Comparison of ENCODE assay signal across 2 cellular contexts in the genomic region with DNA sequence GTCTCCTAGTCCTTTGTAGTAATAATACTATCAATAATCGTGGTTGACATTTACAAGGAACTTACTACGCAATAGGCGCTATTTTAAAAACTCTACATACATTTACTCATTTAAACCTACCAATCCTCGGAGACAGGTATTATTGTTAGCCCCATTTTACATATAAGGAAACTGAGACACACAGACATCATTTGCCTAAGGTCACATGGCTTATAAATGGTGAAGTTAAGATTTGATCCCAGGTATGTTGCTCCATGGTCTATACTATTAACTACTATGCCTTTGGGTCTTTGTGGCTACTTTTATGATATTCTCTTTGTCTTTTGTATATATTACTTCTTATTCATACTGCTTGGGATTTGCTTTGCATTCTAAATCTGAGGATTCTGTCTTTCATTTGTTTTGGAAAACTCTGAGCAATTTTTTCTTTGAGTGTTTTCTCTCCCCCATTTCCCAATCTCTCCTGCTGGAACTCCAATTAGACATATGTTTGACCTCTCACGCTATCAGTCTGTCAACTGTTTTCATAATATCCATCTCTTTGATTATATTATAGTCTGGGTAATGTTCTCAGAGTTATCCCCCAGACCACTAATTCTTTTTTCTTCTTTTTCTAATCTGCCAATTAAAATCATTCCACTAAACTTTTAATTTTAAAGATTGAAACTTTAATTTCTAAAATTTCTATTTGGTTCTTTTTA.
TF ChIP-seq lines count a peak whose summit lies in the region.

No MANE protein-coding gene starts in this region.

TF ChIP-seq in HepG2, 621 proteins besides CTCF, POLR2A, EP300 and RAD21:
- TF ChIP-seq, protein P1, sequence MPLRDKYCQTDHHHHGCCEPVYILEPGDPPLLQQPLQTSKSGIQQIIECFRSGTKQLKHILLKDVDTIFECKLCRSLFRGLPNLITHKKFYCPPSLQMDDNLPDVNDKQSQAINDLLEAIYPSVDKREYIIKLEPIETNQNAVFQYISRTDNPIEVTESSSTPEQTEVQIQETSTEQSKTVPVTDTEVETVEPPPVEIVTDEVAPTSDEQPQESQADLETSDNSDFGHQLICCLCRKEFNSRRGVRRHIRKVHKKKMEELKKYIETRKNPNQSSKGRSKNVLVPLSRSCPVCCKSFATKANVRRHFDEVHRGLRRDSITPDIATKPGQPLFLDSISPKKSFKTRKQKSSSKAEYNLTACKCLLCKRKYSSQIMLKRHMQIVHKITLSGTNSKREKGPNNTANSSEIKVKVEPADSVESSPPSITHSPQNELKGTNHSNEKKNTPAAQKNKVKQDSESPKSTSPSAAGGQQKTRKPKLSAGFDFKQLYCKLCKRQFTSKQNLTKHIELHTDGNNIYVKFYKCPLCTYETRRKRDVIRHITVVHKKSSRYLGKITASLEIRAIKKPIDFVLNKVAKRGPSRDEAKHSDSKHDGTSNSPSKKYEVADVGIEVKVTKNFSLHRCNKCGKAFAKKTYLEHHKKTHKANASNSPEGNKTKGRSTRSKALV (CRISPR knock-in tag; IDR thresholded peaks at IDR 0.05) = no peak
- TF ChIP-seq, protein P2, sequence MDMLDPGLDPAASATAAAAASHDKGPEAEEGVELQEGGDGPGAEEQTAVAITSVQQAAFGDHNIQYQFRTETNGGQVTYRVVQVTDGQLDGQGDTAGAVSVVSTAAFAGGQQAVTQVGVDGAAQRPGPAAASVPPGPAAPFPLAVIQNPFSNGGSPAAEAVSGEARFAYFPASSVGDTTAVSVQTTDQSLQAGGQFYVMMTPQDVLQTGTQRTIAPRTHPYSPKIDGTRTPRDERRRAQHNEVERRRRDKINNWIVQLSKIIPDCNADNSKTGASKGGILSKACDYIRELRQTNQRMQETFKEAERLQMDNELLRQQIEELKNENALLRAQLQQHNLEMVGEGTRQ (IDR thresholded peaks at IDR 0.05; ENCODE audit: low read depth, low read length) = no peak
- TF ChIP-seq, protein P2 (CRISPR knock-in tag; IDR thresholded peaks at IDR 0.05; ENCODE audit: borderline replicate concordance) = no peak
- no peak for TF ChIP-seq ZNF777 (CRISPR knock-in tag; IDR thresholded peaks at IDR 0.05)
- TF ChIP-seq, protein P3, sequence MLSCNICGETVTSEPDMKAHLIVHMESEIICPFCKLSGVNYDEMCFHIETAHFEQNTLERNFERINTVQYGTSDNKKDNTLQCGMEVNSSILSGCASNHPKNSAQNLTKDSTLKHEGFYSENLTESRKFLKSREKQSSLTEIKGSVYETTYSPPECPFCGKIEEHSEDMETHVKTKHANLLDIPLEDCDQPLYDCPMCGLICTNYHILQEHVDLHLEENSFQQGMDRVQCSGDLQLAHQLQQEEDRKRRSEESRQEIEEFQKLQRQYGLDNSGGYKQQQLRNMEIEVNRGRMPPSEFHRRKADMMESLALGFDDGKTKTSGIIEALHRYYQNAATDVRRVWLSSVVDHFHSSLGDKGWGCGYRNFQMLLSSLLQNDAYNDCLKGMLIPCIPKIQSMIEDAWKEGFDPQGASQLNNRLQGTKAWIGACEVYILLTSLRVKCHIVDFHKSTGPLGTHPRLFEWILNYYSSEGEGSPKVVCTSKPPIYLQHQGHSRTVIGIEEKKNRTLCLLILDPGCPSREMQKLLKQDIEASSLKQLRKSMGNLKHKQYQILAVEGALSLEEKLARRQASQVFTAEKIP (CRISPR knock-in tag; IDR thresholded peaks at IDR 0.05; ENCODE audit: borderline replicate concordance) = no peak
- no peak for TF ChIP-seq NFKBIZ (CRISPR knock-in tag; IDR thresholded peaks at IDR 0.05)
- no peak for TF ChIP-seq ZKSCAN1 (IDR thresholded peaks at IDR 0.05; ENCODE audit: low read length)
- TF ChIP-seq ATF7 (IDR thresholded peaks at IDR 0.05) = no peak
- no peak for TF ChIP-seq ATF7 (CRISPR knock-in tag; IDR thresholded peaks at IDR 0.05)

TF ChIP-seq in K562, 482 proteins besides CTCF, POLR2A, EP300 and RAD21:
- TF ChIP-seq MYBL2 (IDR thresholded peaks at IDR 0.05; ENCODE audit: low read depth) (no peak), MYBL2 (CRISPR knock-in tag; IDR thresholded peaks at IDR 0.05; ENCODE audit: borderline replicate concordance) (no peak), RBM25 (IDR thresholded peaks at IDR 0.05; ENCODE audit: low read depth, low read length, severe bottlenecking) (peak; percentile 73)
